8 cellular contexts compared by ENCODE assay signal in genomic region chr7:30027065-30027456, GRCh38. TPM values are rescaled to one million over a fixed set of nuclear protein-coding genes. Genes with fewer than 3 reads are reported as not detected.
DNase-seq lines count a peak whose midpoint lies in the region; ATAC-seq and TF ChIP-seq lines count a peak whose summit lies in the region.

No MANE protein-coding gene starts in this region.

- H3K27ac Mint-ChIP-seq in GM23338, result peak overlapping the region; percentile 85; the same call in 1 of the 2 replicates

- intact Hi-C loops in PC-3 (cut with micrococcal nuclease), result loop anchor here (1.0 to 5.0 kb wide), 3 partner anchors 39 to 145 kb away; no protein-coding TSS in a partner anchor

- peaks cover 4% of the 10 kb centered on the region for H3K27me3 Mint-ChIP-seq in GM23338 (ENCODE audit: insufficient read depth, low read depth, poor library complexity)

- peak overlapping the region; percentile 24 for H2AFZ ChIP-seq in GM23338
- H2AFZ ChIP-seq in PC-3 (ENCODE audit: low read length), result peak overlapping the region; percentile 87

- ATAC-seq in GM23338, result no peak; the same call in 1 of the 3 replicates
- ATAC-seq in PC-3, result peak; percentile 29
- no peak for ATAC-seq in GM19397 (IDR thresholded peaks at IDR 0.05; ENCODE audit: unreplicated experiment)
- no peak for ATAC-seq in GM21576 (IDR thresholded peaks at IDR 0.05; ENCODE audit: unreplicated experiment)

- no peak overlapping the region; the same call in 2 of the 3 replicates for H3K4me3 Mint-ChIP-seq in GM23338

- H3K4me2 ChIP-seq in GM23338 (peak overlapping the region; percentile 88), PC-3 (ENCODE audit: low read length) (peak overlapping the region; percentile 94)

- H3K9ac ChIP-seq in PC-3 (ENCODE audit: low read length), result peak overlapping the region; percentile 51

- H3K79me2 ChIP-seq in GM23338 (replicated peaks; ENCODE audit: insufficient read depth) (peaks cover 69% of the 10 kb centered on the region), PC-3 (ENCODE audit: low read length) (peaks cover 76% of the 10 kb centered on the region)

- H3K9me3 Mint-ChIP-seq in GM23338, result no peaks in the 10 kb centered on the region

- H3K27me3 ChIP-seq in GM23338 (ENCODE audit: insufficient read depth) (no peaks in the 10 kb centered on the region), PC-3 (ENCODE audit: low read length) (no peaks in the 10 kb centered on the region), brain microvascular endothelial cell (replicated peaks) (no peaks in the 10 kb centered on the region), kidney epithelial cell (ENCODE audit: control insufficient read depth, insufficient read depth, low read length) (no peaks in the 10 kb centered on the region)

- no peaks in the 10 kb centered on the region for H3K9me3 ChIP-seq in PC-3 (ENCODE audit: low read length)

- H3K27ac ChIP-seq in GM23338 (ENCODE audit: low read depth) (0 out of 2 replicates have a peak overlapping the region, but pooled peaks have one; percentile 9), PC-3 (ENCODE audit: low read length) (peak overlapping the region; percentile 64), brain microvascular endothelial cell (peak overlapping the region; percentile 13)

- BruUV-seq in PC-3 (replicated peaks; lab: Mats Ljungman, UMichigan), result no TSS peak

- TF ChIP-seq CTCF in GM23338 (conservative IDR thresholded peaks at IDR 0.05; ENCODE audit: low read depth in 2 of 2) (no peak), PC-3 (conservative IDR thresholded peaks at IDR 0.05; ENCODE audit: low read depth, low read length) (no peak), brain microvascular endothelial cell (IDR thresholded peaks at IDR 0.05; ENCODE audit: low read depth, low read length, missing control alignments) (no peak), kidney epithelial cell (IDR thresholded peaks at IDR 0.05; ENCODE audit: insufficient read depth, low read length, poor library complexity, severe bottlenecking) (no peak)

- H3K4me1 ChIP-seq in GM23338 (ENCODE audit: insufficient read depth) (peaks cover 34% of the 10 kb centered on the region), PC-3 (ENCODE audit: insufficient read depth, low read length) (peaks cover 23% of the 10 kb centered on the region)

- peaks cover 5% of the 10 kb centered on the region; the same call in 1 of the 3 replicates for H3K36me3 Mint-ChIP-seq in GM23338 (ENCODE audit: low read depth)

- POLR2A ChIA-PET in PC-3 (lab: Charles Lee; ENCODE audit: unreplicated experiment), result interaction anchor here (0.6 kb wide), 1 partner anchor 195 kb away, joined by 3 read pairs; no protein-coding TSS in a partner anchor

- DNase-seq in DMS 273 treated with DMSO at 0.1 percent for 48 hours (lab: John Stamatoyannopoulos, UW) (peak; percentile 67), GM23338 (ENCODE audit: low spot score) (no peak), PC-3 (peak; percentile 76), brain microvascular endothelial cell (peak; percentile 43), kidney epithelial cell (ENCODE audit: low read depth) (peak; percentile 62)
- peak; percentile 12 to 30 for DNase-seq in stimulated activated CD4-positive, alpha-beta T cell treated with anti-CD3 and anti-CD28 coated beads, Interleukin-4, amount 100 ng/mL, for 4 hours

- H3F3A ChIP-seq in GM23338 (replicated peaks; ENCODE audit: low read depth), result no peaks in the 10 kb centered on the region
- no peaks in the 10 kb centered on the region for H3F3A ChIP-seq in PC-3 (ENCODE audit: low read length, unreplicated experiment)

- peaks cover 21% of the 10 kb centered on the region for H3K4me1 Mint-ChIP-seq in GM23338

- H4K20me1 ChIP-seq in GM23338 (replicated peaks; ENCODE audit: insufficient read depth) (peaks cover 25% of the 10 kb centered on the region), PC-3 (ENCODE audit: low read length) (peaks cover 3% of the 10 kb centered on the region; the same call in 1 of the 2 replicates)

- H3K4me3 ChIP-seq in GM23338 (peak overlapping the region; percentile 57), PC-3 (ENCODE audit: low read length) (peak overlapping the region; percentile 84), brain microvascular endothelial cell (ENCODE audit: low read depth, low read length) (peak overlapping the region; percentile 66), kidney epithelial cell (ENCODE audit: low read depth, low read length) (peak overlapping the region; percentile 77)

- no peaks in the 10 kb centered on the region for H3K36me3 ChIP-seq in GM23338 (ENCODE audit: insufficient read depth)
- H3K36me3 ChIP-seq in PC-3 (ENCODE audit: low read depth, low read length), result no peaks in the 10 kb centered on the region
- no peaks in the 10 kb centered on the region for H3K36me3 ChIP-seq in brain microvascular endothelial cell (replicated peaks)
- no peaks in the 10 kb centered on the region for H3K36me3 ChIP-seq in kidney epithelial cell (ENCODE audit: control insufficient read depth, insufficient read depth, low read length)

- in situ Hi-C loops in brain microvascular endothelial cell (cut with HindIII; ENCODE audit: low pct_ligation_motif_present, low sequenced_read_pairs), result no loop called here

- no peaks in the 10 kb centered on the region for H3K9me2 ChIP-seq in GM23338 (ENCODE audit: insufficient read depth)
- H3K9me2 ChIP-seq in PC-3 (replicated peaks; ENCODE audit: low read length), result no peaks in the 10 kb centered on the region

- CTCF ChIA-PET in PC-3 (lab: Charles Lee), result interaction anchor here (0.9 kb wide), 1 partner anchor 24 kb away, joined by 3 read pairs; no protein-coding TSS in a partner anchor

TF ChIP-seq in GM23338, 12 proteins besides CTCF, POLR2A, EP300 and RAD21 (continues in another document):
- TF ChIP-seq CREB1 (CRISPR knock-in tag; IDR thresholded peaks at IDR 0.05; ENCODE audit: low read depth) (no peak), EZH2phosphoT487 (IDR thresholded peaks at IDR 0.05; ENCODE audit: unreplicated experiment) (no peak), POLR2AphosphoS5 (IDR thresholded peaks at IDR 0.05; ENCODE audit: low read depth) (no peak), STAT1 (IDR thresholded peaks at IDR 0.05; ENCODE audit: unreplicated experiment) (no peak), ZNF331 (CRISPR knock-in tag; IDR thresholded peaks at IDR 0.05; ENCODE audit: low read depth) (no peak)
- TF ChIP-seq, protein P1, sequence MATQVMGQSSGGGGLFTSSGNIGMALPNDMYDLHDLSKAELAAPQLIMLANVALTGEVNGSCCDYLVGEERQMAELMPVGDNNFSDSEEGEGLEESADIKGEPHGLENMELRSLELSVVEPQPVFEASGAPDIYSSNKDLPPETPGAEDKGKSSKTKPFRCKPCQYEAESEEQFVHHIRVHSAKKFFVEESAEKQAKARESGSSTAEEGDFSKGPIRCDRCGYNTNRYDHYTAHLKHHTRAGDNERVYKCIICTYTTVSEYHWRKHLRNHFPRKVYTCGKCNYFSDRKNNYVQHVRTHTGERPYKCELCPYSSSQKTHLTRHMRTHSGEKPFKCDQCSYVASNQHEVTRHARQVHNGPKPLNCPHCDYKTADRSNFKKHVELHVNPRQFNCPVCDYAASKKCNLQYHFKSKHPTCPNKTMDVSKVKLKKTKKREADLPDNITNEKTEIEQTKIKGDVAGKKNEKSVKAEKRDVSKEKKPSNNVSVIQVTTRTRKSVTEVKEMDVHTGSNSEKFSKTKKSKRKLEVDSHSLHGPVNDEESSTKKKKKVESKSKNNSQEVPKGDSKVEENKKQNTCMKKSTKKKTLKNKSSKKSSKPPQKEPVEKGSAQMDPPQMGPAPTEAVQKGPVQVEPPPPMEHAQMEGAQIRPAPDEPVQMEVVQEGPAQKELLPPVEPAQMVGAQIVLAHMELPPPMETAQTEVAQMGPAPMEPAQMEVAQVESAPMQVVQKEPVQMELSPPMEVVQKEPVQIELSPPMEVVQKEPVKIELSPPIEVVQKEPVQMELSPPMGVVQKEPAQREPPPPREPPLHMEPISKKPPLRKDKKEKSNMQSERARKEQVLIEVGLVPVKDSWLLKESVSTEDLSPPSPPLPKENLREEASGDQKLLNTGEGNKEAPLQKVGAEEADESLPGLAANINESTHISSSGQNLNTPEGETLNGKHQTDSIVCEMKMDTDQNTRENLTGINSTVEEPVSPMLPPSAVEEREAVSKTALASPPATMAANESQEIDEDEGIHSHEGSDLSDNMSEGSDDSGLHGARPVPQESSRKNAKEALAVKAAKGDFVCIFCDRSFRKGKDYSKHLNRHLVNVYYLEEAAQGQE (IDR thresholded peaks at IDR 0.05; ENCODE audit: unreplicated experiment), result no peak

RNA-seq across cellular contexts. Expression of gene FKBP14, which starts 0.6 kb away (rescaled TPM):
- 11.8 and 21.4 TPM in 2 replicates for total RNA-seq in GM23338 (2014; rRNA removed; shearing (Covaris generic))
- polyA plus RNA-seq in GM23338 (2016; fragmentation: Nextera tagmentation; extraction: Ambion mirVana), result 10.4 and 12.9 TPM in 2 replicates
- total RNA-seq in PC-3 (2014; rRNA removed) (9.0 and 10.1 TPM in 2 replicates), kidney epithelial cell (13.9 and 17.0 TPM in 2 replicates)

RNA-seq across cellular contexts. Expression of gene PLEKHA8, which starts 1.2 kb away (rescaled TPM):
- 36.9 and 44.9 TPM in 2 replicates for total RNA-seq in GM23338 (2014; rRNA removed; shearing (Covaris generic))
- 10.2 and 11.6 TPM in 2 replicates for polyA plus RNA-seq in GM23338 (2016; fragmentation: Nextera tagmentation; extraction: Ambion mirVana)
- total RNA-seq in PC-3 (2014; rRNA removed), result 8.4 and 10.4 TPM in 2 replicates
- total RNA-seq in kidney epithelial cell, result 20.7 and 22.7 TPM in 2 replicates

RNA-seq across cellular contexts. Expression of gene SCRN1, which starts 37.5 kb away (rescaled TPM):
- total RNA-seq in GM23338 (2014; rRNA removed; shearing (Covaris generic)), result 60.5 and 66.7 TPM in 2 replicates
- polyA plus RNA-seq in GM23338 (2016; fragmentation: Nextera tagmentation; extraction: Ambion mirVana), result 15.2 and 15.6 TPM in 2 replicates
- total RNA-seq in PC-3 (2014; rRNA removed), result 33.9 and 37.9 TPM in 2 replicates
- total RNA-seq in kidney epithelial cell, result 79.6 and 91.3 TPM in 2 replicates

Comparison
In these comparisons a context has a peak if more than half of its experiments do, and no peak if none do; other contexts are left out.
1. H3K27ac ChIP-seq: peak in every context shown above with its lines; median percentile 64 in PC-3; 13 in brain microvascular endothelial cell; 9 in GM23338.